8 cellular contexts compared by ENCODE assay signal in the genomic region with DNA sequence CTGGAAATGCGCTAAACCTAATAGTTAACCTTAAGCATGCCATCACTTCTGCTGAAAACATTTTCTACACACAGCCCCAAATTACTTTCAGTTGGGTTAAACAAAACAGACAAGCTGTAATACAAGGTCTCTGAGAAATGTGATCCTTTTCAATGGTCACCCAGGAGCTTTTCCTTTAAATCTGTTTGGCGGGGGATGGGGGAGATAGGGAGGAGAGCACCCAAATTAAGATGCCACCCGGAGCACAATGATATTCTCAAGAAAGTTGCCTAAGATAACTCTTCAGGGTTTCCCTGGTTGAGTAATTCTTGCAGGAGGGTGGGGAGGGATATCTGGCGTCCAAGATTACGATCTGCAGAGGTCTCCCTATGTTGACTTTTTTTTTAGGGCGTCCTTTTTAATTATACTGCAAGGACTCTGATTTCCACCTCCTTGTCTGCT. TPM values are rescaled to one million over a fixed set of nuclear protein-coding genes. Genes with fewer than 3 reads are reported as not detected.
DNase-seq lines count a peak whose midpoint lies in the region; ATAC-seq, FAIRE-seq and TF ChIP-seq lines count a peak whose summit lies in the region.

No MANE protein-coding gene starts in this region.

- H3K79me2 ChIP-seq in GM23338 (replicated peaks; ENCODE audit: insufficient read depth) (peaks cover 38% of the 10 kb centered on the region), PC-3 (ENCODE audit: low read length) (no peaks in the 10 kb centered on the region), neural cell (replicated peaks; ENCODE audit: insufficient read depth, low read length) (peaks cover 20% of the 10 kb centered on the region)

- peaks cover 10% of the 10 kb centered on the region; the same call in 1 of the 2 replicates for H4K20me1 ChIP-seq in GM23338 (replicated peaks; ENCODE audit: insufficient read depth)
- H4K20me1 ChIP-seq in PC-3 (ENCODE audit: low read length): no peaks in the 10 kb centered on the region
- H4K20me1 ChIP-seq in neural cell (ENCODE audit: insufficient read depth): no peaks in the 10 kb centered on the region

- H3K4me1 Mint-ChIP-seq in GM23338: peaks cover 32% of the 10 kb centered on the region

- H3K27ac ChIP-seq in GM23338 (ENCODE audit: low read depth): no peak overlapping the region
- H3K27ac ChIP-seq in PC-3 (ENCODE audit: low read length): no peak overlapping the region
- peak overlapping the region; percentile 48 for H3K27ac ChIP-seq in neural cell (ENCODE audit: low read length)

- peak overlapping the region; percentile 82 for H3K4me3 Mint-ChIP-seq in GM23338

- CTCF ChIA-PET in PC-3 (lab: Charles Lee): interaction anchor here (0.6 to 1.8 kb wide), 3 partner anchors 42 to 112 kb away, joined by 3 to 24 read pairs (median 5); no protein-coding TSS in a partner anchor

- DNase-seq in GM23338 (ENCODE audit: low spot score) (no peak), PC-3 (peak; percentile 1), frontal cortex (ENCODE audit: low spot score in 2 of 2) (no peak), KBM-7 (no peak), COLO829 (ENCODE audit: low spot score) (no peak), HuH-7.5 (ENCODE audit: low spot score) (no peak)

- no peak for TF ChIP-seq EP300 in neural cell (conservative IDR thresholded peaks at IDR 0.05; ENCODE audit: poor library complexity, severe bottlenecking)

- H3K9me3 Mint-ChIP-seq in GM23338: no peaks in the 10 kb centered on the region

- H3K9ac ChIP-seq in PC-3 (ENCODE audit: low read length) (peak overlapping the region; percentile 45), endocrine pancreas (ENCODE audit: control insufficient read depth, insufficient read depth, low read length) (peak overlapping the region; percentile 62), neural cell (ENCODE audit: low read length) (peak overlapping the region; percentile 72)

- H3K4me3 ChIP-seq in GM23338 (peak overlapping the region; percentile 81), PC-3 (ENCODE audit: low read length) (peak overlapping the region; percentile 71), endocrine pancreas (ENCODE audit: control insufficient read depth, insufficient read depth, low read length) (peak overlapping the region; percentile 88), neural cell (ENCODE audit: low read length) (peak overlapping the region; percentile 89)

- intact Hi-C loops in PC-3 (cut with micrococcal nuclease): loop anchor here (1.0 to 2.0 kb wide), 5 partner anchors 79 to 311 kb away; no protein-coding TSS in a partner anchor

- in situ Hi-C loops in KBM-7 (cut with MboI; ENCODE audit: low pct_unique_long_range_greater_than_20kb, low sequenced_read_pairs): no loop called here

- peak overlapping the region; percentile 95 for H3K4me2 ChIP-seq in GM23338
- peak overlapping the region; percentile 82 for H3K4me2 ChIP-seq in PC-3 (ENCODE audit: low read length)
- H3K4me2 ChIP-seq in neural cell (ENCODE audit: low read length): peak overlapping the region; percentile 52

- no peak overlapping the region for H3K27ac Mint-ChIP-seq in GM23338

- no peak for ATAC-seq in GM23338
- ATAC-seq in PC-3: no peak

- BruUV-seq in PC-3 (replicated peaks; lab: Mats Ljungman, UMichigan): no TSS peak

- H2AFZ ChIP-seq in GM23338: peak overlapping the region; percentile 49
- H2AFZ ChIP-seq in PC-3 (ENCODE audit: low read length): 0 out of 2 replicates have a peak overlapping the region, but pooled peaks have one; percentile 38
- H2AFZ ChIP-seq in neural cell (ENCODE audit: low read depth, low read length): peak overlapping the region; percentile 61

- POLR2A ChIA-PET in PC-3 (lab: Charles Lee; ENCODE audit: unreplicated experiment): interaction anchor here (0.5 to 0.6 kb wide), 3 partner anchors 86 to 826 kb away, joined by 3 read pairs; no protein-coding TSS in a partner anchor

- FAIRE-seq in frontal cortex (lab: Jason Lieb, UNC): no peak

- H3K9me2 ChIP-seq in GM23338 (ENCODE audit: insufficient read depth): no peaks in the 10 kb centered on the region
- no peaks in the 10 kb centered on the region for H3K9me2 ChIP-seq in PC-3 (replicated peaks; ENCODE audit: low read length)
- H3K9me2 ChIP-seq in neural cell (ENCODE audit: insufficient read depth, low read length): no peaks in the 10 kb centered on the region

- H3K36me3 Mint-ChIP-seq in GM23338 (ENCODE audit: low read depth): no peaks in the 10 kb centered on the region; the same call in 2 of the 3 replicates

- H3K4me1 ChIP-seq in GM23338 (ENCODE audit: insufficient read depth) (peaks cover 34% of the 10 kb centered on the region), PC-3 (ENCODE audit: insufficient read depth, low read length) (peaks cover 4% of the 10 kb centered on the region; the same call in 1 of the 2 replicates), endocrine pancreas (ENCODE audit: control insufficient read depth, insufficient read depth, low read length) (no peaks in the 10 kb centered on the region)

- H3K27me3 ChIP-seq in GM23338 (ENCODE audit: insufficient read depth) (peaks cover 37% of the 10 kb centered on the region), PC-3 (ENCODE audit: low read length) (no peaks in the 10 kb centered on the region), endocrine pancreas (ENCODE audit: control insufficient read depth, insufficient read depth, low read length) (no peaks in the 10 kb centered on the region), neural cell (ENCODE audit: insufficient read depth, low read depth, low read length) (no peaks in the 10 kb centered on the region)

- H3F3A ChIP-seq in GM23338 (replicated peaks; ENCODE audit: low read depth) (peaks cover 4% of the 10 kb centered on the region; the same call in 1 of the 2 replicates), PC-3 (ENCODE audit: low read length, unreplicated experiment) (no peaks in the 10 kb centered on the region), neural cell (ENCODE audit: insufficient read depth, low read length, poor library complexity, severe bottlenecking) (peaks cover 6% of the 10 kb centered on the region)

- H3K36me3 ChIP-seq in GM23338 (ENCODE audit: insufficient read depth) (no peaks in the 10 kb centered on the region), PC-3 (ENCODE audit: low read depth, low read length) (no peaks in the 10 kb centered on the region), endocrine pancreas (ENCODE audit: control insufficient read depth, insufficient read depth, low read length) (no peaks in the 10 kb centered on the region), neural cell (ENCODE audit: insufficient read depth, low read length) (no peaks in the 10 kb centered on the region)

- H3K27me3 Mint-ChIP-seq in GM23338 (ENCODE audit: insufficient read depth, low read depth, poor library complexity): peaks cover 20% of the 10 kb centered on the region

- TF ChIP-seq CTCF in GM23338 (conservative IDR thresholded peaks at IDR 0.05; ENCODE audit: low read depth in 2 of 2): no peak
- no peak for TF ChIP-seq CTCF in PC-3 (conservative IDR thresholded peaks at IDR 0.05; ENCODE audit: low read depth, low read length)
- TF ChIP-seq CTCF in neural cell (IDR thresholded peaks at IDR 0.05; ENCODE audit: poor library complexity, severe bottlenecking): no peak

- H3K9me3 ChIP-seq in PC-3 (ENCODE audit: low read length) (no peaks in the 10 kb centered on the region), endocrine pancreas (ENCODE audit: control insufficient read depth, low read length) (no peaks in the 10 kb centered on the region), neural cell (ENCODE audit: low read length) (no peaks in the 10 kb centered on the region)

- no peak for TF ChIP-seq RAD21 in neural cell (conservative IDR thresholded peaks at IDR 0.05)

TF ChIP-seq in GM23338, 12 proteins besides CTCF, POLR2A, EP300 and RAD21 (continues in another document):
- no peak for TF ChIP-seq ZNF331 (CRISPR knock-in tag; IDR thresholded peaks at IDR 0.05; ENCODE audit: low read depth)
- TF ChIP-seq EZH2 (IDR thresholded peaks at IDR 0.05; ENCODE audit: low read depth, unreplicated experiment): no peak

TF ChIP-seq in neural cell, 6 proteins besides CTCF, POLR2A, EP300 and RAD21:
- TF ChIP-seq MXI1 (conservative IDR thresholded peaks at IDR 0.05; ENCODE audit: poor library complexity, severe bottlenecking): no peak
- no peak for TF ChIP-seq SMC3 (conservative IDR thresholded peaks at IDR 0.05; ENCODE audit: poor library complexity)
- no peak for TF ChIP-seq TAF1 (IDR thresholded peaks at IDR 0.05; ENCODE audit: low read depth)
- TF ChIP-seq, protein P1, sequence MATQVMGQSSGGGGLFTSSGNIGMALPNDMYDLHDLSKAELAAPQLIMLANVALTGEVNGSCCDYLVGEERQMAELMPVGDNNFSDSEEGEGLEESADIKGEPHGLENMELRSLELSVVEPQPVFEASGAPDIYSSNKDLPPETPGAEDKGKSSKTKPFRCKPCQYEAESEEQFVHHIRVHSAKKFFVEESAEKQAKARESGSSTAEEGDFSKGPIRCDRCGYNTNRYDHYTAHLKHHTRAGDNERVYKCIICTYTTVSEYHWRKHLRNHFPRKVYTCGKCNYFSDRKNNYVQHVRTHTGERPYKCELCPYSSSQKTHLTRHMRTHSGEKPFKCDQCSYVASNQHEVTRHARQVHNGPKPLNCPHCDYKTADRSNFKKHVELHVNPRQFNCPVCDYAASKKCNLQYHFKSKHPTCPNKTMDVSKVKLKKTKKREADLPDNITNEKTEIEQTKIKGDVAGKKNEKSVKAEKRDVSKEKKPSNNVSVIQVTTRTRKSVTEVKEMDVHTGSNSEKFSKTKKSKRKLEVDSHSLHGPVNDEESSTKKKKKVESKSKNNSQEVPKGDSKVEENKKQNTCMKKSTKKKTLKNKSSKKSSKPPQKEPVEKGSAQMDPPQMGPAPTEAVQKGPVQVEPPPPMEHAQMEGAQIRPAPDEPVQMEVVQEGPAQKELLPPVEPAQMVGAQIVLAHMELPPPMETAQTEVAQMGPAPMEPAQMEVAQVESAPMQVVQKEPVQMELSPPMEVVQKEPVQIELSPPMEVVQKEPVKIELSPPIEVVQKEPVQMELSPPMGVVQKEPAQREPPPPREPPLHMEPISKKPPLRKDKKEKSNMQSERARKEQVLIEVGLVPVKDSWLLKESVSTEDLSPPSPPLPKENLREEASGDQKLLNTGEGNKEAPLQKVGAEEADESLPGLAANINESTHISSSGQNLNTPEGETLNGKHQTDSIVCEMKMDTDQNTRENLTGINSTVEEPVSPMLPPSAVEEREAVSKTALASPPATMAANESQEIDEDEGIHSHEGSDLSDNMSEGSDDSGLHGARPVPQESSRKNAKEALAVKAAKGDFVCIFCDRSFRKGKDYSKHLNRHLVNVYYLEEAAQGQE (IDR thresholded peaks at IDR 0.05; ENCODE audit: borderline replicate concordance): no peak
- TF ChIP-seq POLR2AphosphoS5 (IDR thresholded peaks at IDR 0.05): no peak
- no peak for TF ChIP-seq EZH2 (IDR thresholded peaks at IDR 0.05; ENCODE audit: borderline replicate concordance, insufficient read depth, low read length, poor library complexity, severe bottlenecking)

RNA-seq across cellular contexts. Expression of a gene that starts 1.0 kb away (rescaled TPM):
- 5.6 and 6.0 TPM in 2 replicates for total RNA-seq in GM23338 (2014; rRNA removed; shearing (Covaris generic))
- polyA plus RNA-seq in GM23338 (2016; fragmentation: Nextera tagmentation; extraction: Ambion mirVana) (2.4 and 2.7 TPM in 2 replicates), neural cell (1.3 and 3.5 TPM in 2 replicates)
- total RNA-seq in PC-3 (2014; rRNA removed) (0.86 and 1.8 TPM in 2 replicates), frontal cortex (35.9 TPM)
- polyA minus RNA-seq in neural cell: 6.6 and 8.2 TPM in 2 replicates
